ENCODE assay signal across 10 cellular contexts in the genomic region with DNA sequence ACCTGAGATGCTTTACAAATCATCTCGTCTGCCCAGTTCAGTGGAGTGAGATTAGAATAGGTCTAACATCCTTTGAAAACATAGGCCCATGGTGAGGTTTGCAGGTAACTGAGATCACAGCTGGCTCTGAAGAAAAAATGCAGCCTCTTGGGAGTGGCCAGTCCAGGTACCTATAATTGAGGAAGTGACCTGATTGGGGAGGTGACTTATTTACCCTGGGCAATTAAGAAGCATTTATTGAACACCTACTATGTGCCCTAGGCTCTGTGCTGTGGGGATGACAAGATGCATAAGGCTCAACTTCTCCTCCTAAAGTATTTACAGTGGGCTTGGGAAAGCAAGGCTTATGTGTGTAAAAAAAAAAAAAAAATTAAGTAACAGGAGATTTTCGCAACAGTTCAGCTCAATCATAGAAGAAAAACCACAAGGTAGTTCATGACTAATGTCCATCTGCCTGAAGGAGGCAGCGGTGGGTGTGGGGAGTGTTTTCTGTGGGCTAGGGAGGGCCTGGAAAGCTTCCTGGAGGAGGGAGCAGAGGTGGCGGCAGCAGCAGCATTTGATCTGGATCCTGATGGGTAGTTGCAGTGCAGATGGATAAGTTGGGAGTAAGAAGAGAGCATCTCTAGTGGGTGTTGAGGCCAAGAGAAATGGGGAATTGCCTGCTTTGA. TPM values are rescaled to one million over a fixed set of nuclear protein-coding genes. Genes with fewer than 3 reads are reported as not detected.
DNase-seq lines count a peak whose midpoint lies in the region; ATAC-seq, FAIRE-seq and TF ChIP-seq lines count a peak whose summit lies in the region.
"Had no signal": no experiment of that assay in that cellular context is flagged by ENCODE, and none has a peak within 500 bp of the region (broad histone marks: within the 10 kb centered on the region; RNA-seq: fewer than 3 reads in every experiment).

No MANE protein-coding gene starts in this region.

- no peak overlapping the region for H3K56ac ChIP-seq in H1 (replicated peaks; ENCODE audit: insufficient read length, low read depth, low read length)

- no peak overlapping the region for H4K8ac ChIP-seq in H1 (ENCODE audit: extremely low read depth, insufficient read depth, low read length)

- no peak overlapping the region for H3K23ac ChIP-seq in H1 (ENCODE audit: insufficient read length)

- CTCF ChIA-PET in H1 (lab: Charles Lee; ENCODE audit: partially characterized antibody) = interaction anchor here (0.6 to 11.9 kb wide), 11 partner anchors 9 to 125 kb away, joined by 3 to 137 read pairs (median 4); no protein-coding TSS in a partner anchor

- H4K5ac ChIP-seq in H1 (ENCODE audit: insufficient read length, low read depth, low read length) = no peak overlapping the region

- FAIRE-seq in H1 (lab: Jason Lieb, UNC) = no peak
- FAIRE-seq in pancreas (lab: Jason Lieb, UNC) = no peak
- FAIRE-seq: GM18507 had no signal

- intact Hi-C loops in pancreas (cut with DNase I) = loop anchor here in 1 of 3 donors (10.0 kb wide), 1 partner anchor 108 kb away; no protein-coding TSS in a partner anchor

- H3K36me3 ChIP-seq in H1 (ENCODE audit: control insufficient read depth in 2 of 4, insufficient read depth in 4 of 4, low read length in 3 of 4) (no peaks in the 10 kb centered on the region), pancreas (no peaks in the 10 kb centered on the region)

- no peaks in the 10 kb centered on the region for H3K79me1 ChIP-seq in H1 (ENCODE audit: low read depth, low read length)

- H2BK12ac ChIP-seq in H1 (ENCODE audit: low read depth, low read length) = 0 out of 2 replicates have a peak overlapping the region, but pooled peaks have one; percentile 27

- H3K14ac ChIP-seq in H1 (ENCODE audit: insufficient read length) = no peak overlapping the region

- H2AFZ ChIP-seq in H1 (ENCODE audit: low read length) = no peak overlapping the region

- H4K20me1 ChIP-seq in H1 (replicated peaks in 1 of 2; ENCODE audit: control insufficient read depth in 1 of 2, insufficient read depth in 2 of 2, low read length in 2 of 2) = no peaks in the 10 kb centered on the region

- TF ChIP-seq RAD21 in H1 (IDR thresholded peaks at IDR 0.05 in 1 of 2, conservative IDR thresholded peaks at IDR 0.05 in 1 of 2; ENCODE audit: low read depth in 2 of 2, low read length in 2 of 2) = peak; percentile 26; a peak in 3 of 4 replicates

- H3K27ac ChIP-seq in H1 (ENCODE audit: low read depth, low read length) (no peak overlapping the region), pancreas (no peak overlapping the region)

- no peak overlapping the region for H3K4ac ChIP-seq in H1 (replicated peaks; ENCODE audit: insufficient read length, low read depth, low read length)

- H3K9me3 ChIP-seq in H1 (ENCODE audit: insufficient read depth in 2 of 2, low read depth in 1 of 2, low read length in 1 of 2) = no peaks in the 10 kb centered on the region
- no peaks in the 10 kb centered on the region for H3K9me3 ChIP-seq in pancreas

- H2BK15ac ChIP-seq in H1 (ENCODE audit: low read length) = no peak overlapping the region

- H2BK120ac ChIP-seq in H1 (replicated peaks; ENCODE audit: low read depth, low read length) = no peak overlapping the region

- TF ChIP-seq CTCF in H1 (IDR thresholded peaks at IDR 0.05; ENCODE audit: control extremely low read depth in 1 of 3, insufficient read depth in 1 of 3, low read depth in 1 of 3, low read length in 3 of 3) (peak in 2 of 3 experiments; percentile 12 to 20; a peak in 2 of 4 replicates), retinal pigment epithelial cell (conservative IDR thresholded peaks at IDR 0.05; ENCODE audit: low read depth, low read length) (peak; percentile 26), pancreas (IDR thresholded peaks at IDR 0.05) (no peak)

- H3K4me2 ChIP-seq in H1 (ENCODE audit: insufficient read depth in 1 of 2, low read depth in 2 of 2, low read length in 2 of 2) = no peak overlapping the region

- H3K23me2 ChIP-seq in H1 (ENCODE audit: low read depth, low read length) = no peaks in the 10 kb centered on the region

- WGBS in H1 (ENCODE audit: extremely low coverage in 1 of 2, insufficient coverage in 1 of 2, insufficient read length in 1 of 2, insufficient replicate concordance in 2 of 2, low coverage in 1 of 2, low lambda C conversion rate in 2 of 2, missing lambda C conversion rate in 1 of 2), 2 experiments = 50% methylated on average over 3 of the region's 4 CpGs; no CpG with 5 or more reads in 1 of the 2 experiments
- WGBS in pancreas, 2 donors = 74 to 81% methylated on average over 4 of the region's 4 CpGs

- no peak overlapping the region for H2AK5ac ChIP-seq in H1 (ENCODE audit: low read depth, low read length)

- H3K79me2 ChIP-seq in H1 (ENCODE audit: control insufficient read depth in 1 of 2, insufficient read depth in 2 of 2, low read length in 2 of 2) = no peaks in the 10 kb centered on the region

- DNase-seq in GM04504 (ENCODE audit: low read depth) (peak; percentile 62), NOMO-1 (lab: John Stamatoyannopoulos, UW; ENCODE audit: unreplicated experiment in 2 of 2) (peak; percentile 89 to 90), H1 (ENCODE audit: low read depth in 1 of 2, low spot score in 2 of 2) (no peak), retinal pigment epithelial cell (ENCODE audit: low read depth) (peak; percentile 40), activated gamma-delta T cell (lab: John Stamatoyannopoulos, UW) (no peak), pancreas (no peak), foreskin melanocyte (no peak)
- DNase-seq: naive thymus-derived CD8-positive, alpha-beta T cell had no signal

- no peak overlapping the region for H2BK20ac ChIP-seq in H1 (ENCODE audit: low read length)

- no peak for TF ChIP-seq POLR2A in H1 (IDR thresholded peaks at IDR 0.05; ENCODE audit: control extremely low read depth in 1 of 2, low read depth in 2 of 2, low read length in 2 of 2)

- POLR2A ChIA-PET in H1 (lab: Charles Lee; ENCODE audit: partially characterized antibody) = no interaction called here

- H2BK5ac ChIP-seq in H1 (ENCODE audit: low read depth, low read length) = no peak overlapping the region

- no peaks in the 10 kb centered on the region for H3K4me1 ChIP-seq in H1 (replicated peaks in 1 of 4; ENCODE audit: control insufficient read depth in 3 of 4, insufficient read depth in 4 of 4, low read length in 3 of 4)
- peaks cover 0 to 7% (median 0%) of the 10 kb centered on the region in 3 donors for H3K4me1 ChIP-seq in pancreas

- no peak overlapping the region for H3K18ac ChIP-seq in H1 (ENCODE audit: extremely low read depth, low read length)

- H3K4me3 ChIP-seq in H1 (ENCODE audit: extremely low read depth in 1 of 4, insufficient read depth in 2 of 4, low read depth in 3 of 4, low read length in 4 of 4) (no peak overlapping the region), retinal pigment epithelial cell (ENCODE audit: low read length) (no peak overlapping the region), pancreas (no peak overlapping the region)

- H3K9ac ChIP-seq in H1 (replicated peaks in 1 of 4; ENCODE audit: extremely low read depth in 1 of 4, low read depth in 3 of 4, low read length in 3 of 4) = no peak overlapping the region

- no peak overlapping the region for H4K91ac ChIP-seq in H1 (replicated peaks; ENCODE audit: insufficient read length, low read length)

- TF ChIP-seq EP300 in H1 (IDR thresholded peaks at IDR 0.05; ENCODE audit: borderline replicate concordance in 1 of 2, low read depth in 2 of 2, low read length in 2 of 2) = no peak

- H3K27me3 ChIP-seq in H1 (replicated peaks in 1 of 4; ENCODE audit: control insufficient read depth in 3 of 4, extremely low read depth in 1 of 4, insufficient read depth in 3 of 4, low read length in 3 of 4) (no peaks in the 10 kb centered on the region; a peak in 1 of 7 replicates), pancreas (no peaks in the 10 kb centered on the region)

- ATAC-seq in HG03135 (IDR thresholded peaks at IDR 0.05; ENCODE audit: unreplicated experiment) (no peak), pancreas (no peak)
- ATAC-seq: naive thymus-derived CD8-positive, alpha-beta T cell had no signal

TF ChIP-seq in H1, 55 proteins besides CTCF, POLR2A, EP300 and RAD21:
- TF ChIP-seq JUND (IDR thresholded peaks at IDR 0.05; ENCODE audit: low read length) = no peak
- no peak for TF ChIP-seq BACH1 (IDR thresholded peaks at IDR 0.05; ENCODE audit: low read length)
- TF ChIP-seq ASH2L (IDR thresholded peaks at IDR 0.05; ENCODE audit: low read length) = no peak
- TF ChIP-seq SIN3A (conservative IDR thresholded peaks at IDR 0.05 in 1 of 2, IDR thresholded peaks at IDR 0.05 in 1 of 2; ENCODE audit: low read depth in 1 of 2, low read length in 2 of 2) = no peak
- TF ChIP-seq RFX5 (IDR thresholded peaks at IDR 0.05; ENCODE audit: borderline replicate concordance, low read depth, low read length) = no peak
- TF ChIP-seq SP2 (IDR thresholded peaks at IDR 0.05; ENCODE audit: low read length) = no peak
- no peak for TF ChIP-seq KDM5A (IDR thresholded peaks at IDR 0.05; ENCODE audit: low read length)
- no peak for TF ChIP-seq CEBPB (IDR thresholded peaks at IDR 0.05; ENCODE audit: low read depth, low read length)
- TF ChIP-seq GABPA (IDR thresholded peaks at IDR 0.05; ENCODE audit: borderline replicate concordance, insufficient read depth, low read length) = no peak
- TF ChIP-seq SUZ12 (IDR thresholded peaks at IDR 0.05; ENCODE audit: low read length) = no peak
- TF ChIP-seq KDM1A (IDR thresholded peaks at IDR 0.05; ENCODE audit: borderline replicate concordance, low read length) = no peak
- TF ChIP-seq CBX5 (IDR thresholded peaks at IDR 0.05; ENCODE audit: low read depth, low read length) = no peak
- no peak for TF ChIP-seq BCL11A (IDR thresholded peaks at IDR 0.05; ENCODE audit: low read depth in 2 of 2, low read length in 2 of 2)

RNA-seq across cellular contexts. Expression of gene MICAL2, which starts 16.1 kb away (rescaled TPM):
- 4.1 and 4.2 TPM in 2 replicates for total RNA-seq in H1 (2021; fragmentation: NEBNext Ultra II Directional; extraction: Animal tissue kit (Norgen Biotek cat#: 25700))
- polyA plus RNA-seq in H1 (2011; rRNA removed) (1.3 and 1.6 TPM in 2 replicates), pancreas (1 to 10 TPM; 4.8 to 5.4 TPM)
- polyA plus RNA-seq in H1 (2011; cell fraction: cytosol; rRNA removed) = 1.7 TPM
- 3.0 TPM for polyA plus RNA-seq in H1 (2011; cell fraction: nucleus; rRNA removed)
- 1.4 to 2.5 TPM (median 1.6 TPM) in 4 replicates for polyA plus RNA-seq in H1 (2012, experiment 1 of 2)
- 5.1 TPM for polyA plus RNA-seq in H1 (2012, experiment 2 of 2)
- polyA plus RNA-seq in H1 (2013, experiment 1 of 2) = 0.67 TPM
- polyA plus RNA-seq in H1 (2013, experiment 2 of 2) = 0.79 TPM
- 3.9 and 4.4 TPM in 2 replicates for polyA minus RNA-seq in H1 (2011; rRNA and poly(A)+ RNA removed)
- 3.2 TPM for polyA minus RNA-seq in H1 (2011; cell fraction: cytosol; rRNA and poly(A)+ RNA removed)
- 6.5 TPM for polyA minus RNA-seq in H1 (2011; cell fraction: nucleus; rRNA and poly(A)+ RNA removed)
- total RNA-seq in pancreas = 10 to 100 TPM; 20.4 to 38.8 (median 27.1) TPM

Comparison
In these comparisons a context has a peak if more than half of its experiments do, and no peak if none do; other contexts are left out.
1. DNase-seq: peak in GM04504 (single experiment), NOMO-1 (2 of 2) and retinal pigment epithelial cell (single experiment); none in H1 (0 of 2), activated gamma-delta T cell (single experiment), pancreas (0 of 6) and foreskin melanocyte (single experiment).
2. CTCF ChIP-seq: peak in H1 (2 of 3) and retinal pigment epithelial cell (single experiment); none in pancreas (0 of 4).